In genomic region chr3:111362286-111363009, GRCh38 we compare ENCODE assay signal across 18 cellular contexts.
"Had no signal": no experiment of that assay in that cellular context is flagged by ENCODE, and none has a peak within 500 bp of the region (broad histone marks: within the 10 kb centered on the region; RNA-seq: fewer than 3 reads in every experiment).

No MANE protein-coding gene starts in this region.

- H3K27ac ChIP-seq: colonic mucosa, left ventricle myocardium inferior, ovary, right lobe of liver, testis, upper lobe of left lung had no signal

- DNase-seq: activated B cell treated with CpG ODN at 0.5 μM for 24 hours; activated CD4-positive, alpha-beta memory T cell treated with anti-CD3 and anti-CD28 coated beads, Interleukin-2, amount 10 ng/mL, durations not matched to agents 7 days and 5 days; activated CD4-positive, alpha-beta T cell treated with anti-CD3 and anti-CD28 coated beads for 48 hours; activated CD8-positive, alpha-beta memory T cell treated with anti-CD3 and anti-CD28 coated beads, Interleukin-2, amount 10 ng/mL, durations not matched to agents 7 days and 5 days; activated naive CD8-positive, alpha-beta T cell treated with anti-CD3 and anti-CD28 coated beads for 36 hours; colonic mucosa; foreskin melanocyte; glutamatergic neuron; hypothalamus; kidney; left ventricle myocardium inferior; naive thymus-derived CD4-positive, alpha-beta T cell; ovary; right lobe of liver; stimulated activated CD4-positive, alpha-beta T cell treated with anti-CD3 and anti-CD28 coated beads, Interleukin-4, amount 100 ng/mL, for 24 hours; testis; upper lobe of left lung had no signal

- H3K4me1 ChIP-seq: colonic mucosa, left ventricle myocardium inferior, right lobe of liver, testis, upper lobe of left lung had no signal

- H3K27me3 ChIP-seq: colonic mucosa, ovary, right lobe of liver, testis, upper lobe of left lung had no signal

- H3K36me3 ChIP-seq: colonic mucosa, left ventricle myocardium inferior, ovary, right lobe of liver, upper lobe of left lung had no signal

- H3K4me3 ChIP-seq: colonic mucosa, left ventricle myocardium inferior, ovary, right lobe of liver, testis, upper lobe of left lung had no signal

- ATAC-seq: activated CD8-positive, alpha-beta memory T cell treated with anti-CD3 and anti-CD28 coated beads, Interleukin-2, amount 10 ng/mL, durations not matched to agents 7 days and 5 days; naive thymus-derived CD4-positive, alpha-beta T cell; right lobe of liver; stimulated activated effector memory CD8-positive, alpha-beta T cell treated with anti-CD3 and anti-CD28 coated beads, Interleukin-12 subunit alpha, Interleukin-12 subunit beta, amount 100 ng/mL, for 72 hours had no signal

- H3K9me3 ChIP-seq: colonic mucosa, left ventricle myocardium inferior, ovary, right lobe of liver, testis, upper lobe of left lung had no signal
